Comparison of ENCODE assay signal across 1 cellular context in genomic region chr1:44213222-44214112, GRCh38.
A peak's percentile ranks its signal among the peaks of the same experiment; 100 is the strongest.
TF ChIP-seq lines count a peak whose summit lies in the region.

TSS of gene DMAP1 (plus strand) at chr1:44213471. CDS start at chr1:44213754, 283 bp downstream.

TF ChIP-seq in WTC11, 78 proteins besides CTCF, POLR2A, EP300 and RAD21 (continued from another document):
- TF ChIP-seq FOXP4 (CRISPR knock-in tag; IDR thresholded peaks at IDR 0.05) (peak; percentile 75; the same call in 1 of the 2 replicates), GABPB1 (CRISPR knock-in tag; IDR thresholded peaks at IDR 0.05) (peak; percentile 97), PRRX2 (CRISPR knock-in tag; IDR thresholded peaks at IDR 0.05) (peak; percentile 46; the same call in 1 of the 2 replicates), RORB (CRISPR knock-in tag; IDR thresholded peaks at IDR 0.05) (no peak), RELA (CRISPR knock-in tag; IDR thresholded peaks at IDR 0.05; ENCODE audit: borderline replicate concordance) (no peak), TEAD4 (CRISPR knock-in tag; IDR thresholded peaks at IDR 0.05) (no peak), ZBTB21 (CRISPR knock-in tag; IDR thresholded peaks at IDR 0.05; ENCODE audit: borderline replicate concordance) (peak; percentile 76), ZNF121 (CRISPR knock-in tag; IDR thresholded peaks at IDR 0.05) (no peak), CDX4 (CRISPR knock-in tag; IDR thresholded peaks at IDR 0.05; ENCODE audit: borderline replicate concordance) (no peak), AR (CRISPR knock-in tag; IDR thresholded peaks at IDR 0.05) (no peak)
- TF ChIP-seq, protein P1, sequence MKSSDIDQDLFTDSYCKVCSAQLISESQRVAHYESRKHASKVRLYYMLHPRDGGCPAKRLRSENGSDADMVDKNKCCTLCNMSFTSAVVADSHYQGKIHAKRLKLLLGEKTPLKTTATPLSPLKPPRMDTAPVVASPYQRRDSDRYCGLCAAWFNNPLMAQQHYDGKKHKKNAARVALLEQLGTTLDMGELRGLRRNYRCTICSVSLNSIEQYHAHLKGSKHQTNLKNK (CRISPR knock-in tag; IDR thresholded peaks at IDR 0.05): peak; percentile 46; the same call in 1 of the 2 replicates
- TF ChIP-seq, protein P2, sequence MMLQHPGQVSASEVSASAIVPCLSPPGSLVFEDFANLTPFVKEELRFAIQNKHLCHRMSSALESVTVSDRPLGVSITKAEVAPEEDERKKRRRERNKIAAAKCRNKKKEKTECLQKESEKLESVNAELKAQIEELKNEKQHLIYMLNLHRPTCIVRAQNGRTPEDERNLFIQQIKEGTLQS (CRISPR knock-in tag; conservative IDR thresholded peaks at IDR 0.05): no peak
- TF ChIP-seq, protein P3, sequence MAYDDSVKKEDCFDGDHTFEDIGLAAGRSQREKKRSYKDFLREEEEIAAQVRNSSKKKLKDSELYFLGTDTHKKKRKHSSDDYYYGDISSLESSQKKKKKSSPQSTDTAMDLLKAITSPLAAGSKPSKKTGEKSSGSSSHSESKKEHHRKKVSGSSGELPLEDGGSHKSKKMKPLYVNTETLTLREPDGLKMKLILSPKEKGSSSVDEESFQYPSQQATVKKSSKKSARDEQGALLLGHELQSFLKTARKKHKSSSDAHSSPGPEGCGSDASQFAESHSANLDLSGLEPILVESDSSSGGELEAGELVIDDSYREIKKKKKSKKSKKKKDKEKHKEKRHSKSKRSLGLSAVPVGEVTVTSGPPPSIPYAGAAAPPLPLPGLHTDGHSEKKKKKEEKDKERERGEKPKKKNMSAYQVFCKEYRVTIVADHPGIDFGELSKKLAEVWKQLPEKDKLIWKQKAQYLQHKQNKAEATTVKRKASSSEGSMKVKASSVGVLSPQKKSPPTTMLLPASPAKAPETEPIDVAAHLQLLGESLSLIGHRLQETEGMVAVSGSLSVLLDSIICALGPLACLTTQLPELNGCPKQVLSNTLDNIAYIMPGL (CRISPR knock-in tag; IDR thresholded peaks at IDR 0.05): peak; percentile 89
TF ChIP-seq in WTC11: peak in this region for 25.
